13 cellular contexts compared by ENCODE assay signal in genomic region chr1:91729621-91730348, GRCh38.
DNase-seq lines count a peak whose midpoint lies in the region; ATAC-seq, FAIRE-seq and TF ChIP-seq lines count a peak whose summit lies in the region.
"Had no signal": no experiment of that assay in that cellular context is flagged by ENCODE, and none has a peak within 500 bp of the region (broad histone marks: within the 10 kb centered on the region; RNA-seq: fewer than 3 reads in every experiment).

No MANE protein-coding gene starts in this region.

- no peak for FAIRE-seq in GM12878 (lab: Jason Lieb, UNC)
- FAIRE-seq: urothelium cell line had no signal

- H3K36me3 Mint-ChIP-seq in CD8-positive, alpha-beta memory T cell = peaks cover 10 to 68% (median 28%) of the 10 kb centered on the region in 3 donors
- peaks cover 32% of the 10 kb centered on the region for H3K36me3 Mint-ChIP-seq in neural crest cell (ENCODE audit: low read depth)

- WGBS in GM12878 (ENCODE audit: insufficient coverage, insufficient replicate concordance, low lambda C conversion rate, missing lambda C conversion rate) = 42% methylated on average over 11 of the region's 11 CpGs

- ATAC-seq in HG02885 (IDR thresholded peaks at IDR 0.05; ENCODE audit: poor library complexity, unreplicated experiment) = peak; percentile 46
- ATAC-seq in GM12878 = no peak
- no peak for ATAC-seq in GM18861 (IDR thresholded peaks at IDR 0.05; ENCODE audit: unreplicated experiment)

- no peaks in the 10 kb centered on the region for H3K27me3 ChIP-seq in CD8-positive, alpha-beta memory T cell (ENCODE audit: insufficient read depth, low read length, poor library complexity, severe bottlenecking)
- H3K27me3 ChIP-seq in GM12878 (replicated peaks in 1 of 2; ENCODE audit: control insufficient read depth in 2 of 2, insufficient read depth in 2 of 2, low read length in 1 of 2) = no peaks in the 10 kb centered on the region
- H3K27me3 ChIP-seq: dorsolateral prefrontal cortex had no signal

- H3K4me1 Mint-ChIP-seq in CD8-positive, alpha-beta memory T cell = peaks cover 50 to 76% (median 55%) of the 10 kb centered on the region in 3 donors
- peaks cover 18% of the 10 kb centered on the region for H3K4me1 Mint-ChIP-seq in neural crest cell

- H3K27ac Mint-ChIP-seq in CD8-positive, alpha-beta memory T cell = peak overlapping the region; percentile 10 to 91 (median 80)
- H3K27ac Mint-ChIP-seq in neural crest cell (ENCODE audit: unreplicated experiment) = peak overlapping the region; percentile 60

- in situ Hi-C loops in GM12878 (cut with MboI) = no loop called here
- in situ Hi-C loops in GM13976 (cut with MboI; ENCODE audit: low sequenced_read_pairs, unreplicated experiment) = no loop called here

- TF ChIP-seq RAD21 in GM12878 (IDR thresholded peaks at IDR 0.05; ENCODE audit: insufficient read depth, low read depth, low read length) = no peak

- H3K27ac ChIP-seq in CD8-positive, alpha-beta memory T cell (ENCODE audit: low read depth, low read length) = peak overlapping the region; percentile 4
- no peak overlapping the region for H3K27ac ChIP-seq in GM12878 (ENCODE audit: control insufficient read depth, insufficient read depth)
- H3K27ac ChIP-seq: dorsolateral prefrontal cortex, psoas muscle, SK-N-MC had no signal

- POLR2A ChIA-PET in CD8-positive, alpha-beta memory T cell (lab: Charles Lee) = no interaction called here
- POLR2A ChIA-PET in GM12878 (lab: Charles Lee) = no interaction called here

- intact Hi-C loops in GM12878 (cut with micrococcal nuclease; ENCODE audit: unreplicated experiment) = no loop called here

- no peaks in the 10 kb centered on the region for H3K27me3 Mint-ChIP-seq in CD8-positive, alpha-beta memory T cell
- H3K27me3 Mint-ChIP-seq in neural crest cell (ENCODE audit: low read depth) = no peaks in the 10 kb centered on the region

- SMC1A ChIA-PET in GM12878 (lab: Charles Lee; ENCODE audit: uncharacterized antibody, unreplicated experiment) = interaction anchor here (1.1 kb wide), 1 partner anchor 81 kb away, joined by 4 read pairs; no protein-coding TSS in a partner anchor

- H3K79me2 ChIP-seq in GM12878 (ENCODE audit: control insufficient read depth, insufficient read depth, low read length) = no peaks in the 10 kb centered on the region

- H3K9me3 ChIP-seq in CD8-positive, alpha-beta memory T cell (ENCODE audit: low read length) = no peaks in the 10 kb centered on the region
- no peaks in the 10 kb centered on the region for H3K9me3 ChIP-seq in GM12878 (replicated peaks; ENCODE audit: control insufficient read depth, insufficient read depth, low read length)
- H3K9me3 ChIP-seq: psoas muscle had no signal

- TF ChIP-seq EP300 in GM12878 (IDR thresholded peaks at IDR 0.05; ENCODE audit: borderline replicate concordance in 1 of 2, control insufficient read depth in 1 of 2, low read depth in 2 of 2, low read length in 2 of 2) = no peak

- no peaks in the 10 kb centered on the region for H3K9me3 Mint-ChIP-seq in CD8-positive, alpha-beta memory T cell
- no peaks in the 10 kb centered on the region for H3K9me3 Mint-ChIP-seq in neural crest cell

- H4K20me1 ChIP-seq in GM12878 (ENCODE audit: control insufficient read depth, insufficient read depth) = no peaks in the 10 kb centered on the region

- CTCF ChIA-PET in CD8-positive, alpha-beta memory T cell (lab: Charles Lee) = interaction anchor here (0.9 to 1.7 kb wide), 3 partner anchors 156 to 199 kb away, joined by 3 to 5 read pairs (median 3); partner anchors contain the start of gene TGFBR3
- CTCF ChIA-PET in GM12878 (lab: Yijun Ruan, JAX) = interaction anchor here (0.6 kb wide), 1 partner anchor 247 kb away, joined by 3 read pairs; no protein-coding TSS in a partner anchor

- TF ChIP-seq CTCF in GM12878 (IDR thresholded peaks at IDR 0.05 in 2 of 3, conservative IDR thresholded peaks at IDR 0.05 in 1 of 3; ENCODE audit: control insufficient read depth in 2 of 3, extremely low read depth in 1 of 3, insufficient read depth in 1 of 3, low read depth in 3 of 3, low read length in 3 of 3) = no peak
- no peak for TF ChIP-seq CTCF in neural crest cell (conservative IDR thresholded peaks at IDR 0.05)
- no peak for TF ChIP-seq CTCF in GM13976 (IDR thresholded peaks at IDR 0.05; ENCODE audit: borderline replicate concordance, control extremely low read depth, extremely low read depth, insufficient read depth, missing control alignments)

- H3K4me3 ChIP-seq in CD8-positive, alpha-beta memory T cell (ENCODE audit: low read length) = no peak overlapping the region
- H3K4me3 ChIP-seq in GM12878 = no peak overlapping the region
- H3K4me3 ChIP-seq: dorsolateral prefrontal cortex, psoas muscle, SK-N-MC had no signal

- no peak for DNase-seq in CD8-positive, alpha-beta memory T cell
- DNase-seq in GM12878 (ENCODE audit: low read depth, low spot score) = no peak
- DNase-seq in neural crest cell (ENCODE audit: low read depth, low spot score) = no peak
- no peak for DNase-seq in HPDE6-E6E7 (ENCODE audit: extremely low spot score)
- DNase-seq in germinal center (ENCODE audit: low spot score) = no peak
- no peak for DNase-seq in GM13976 (ENCODE audit: low spot score)
- DNase-seq: dorsolateral prefrontal cortex, GOT3, psoas muscle had no signal

- H2AFZ ChIP-seq in GM12878 (ENCODE audit: control insufficient read depth, low read depth, low read length) = peak overlapping the region; percentile 19; the same call in 1 of the 2 replicates

- peaks cover 48% of the 10 kb centered on the region for H3K4me1 ChIP-seq in CD8-positive, alpha-beta memory T cell (ENCODE audit: insufficient read depth, low read length)
- H3K4me1 ChIP-seq in GM12878 (ENCODE audit: control insufficient read depth, insufficient read depth, low read length) = peaks cover 28% of the 10 kb centered on the region

- no TSS peak for BruUV-seq in GM12878 (replicated peaks; lab: Mats Ljungman, UMichigan)

- H3K4me3 Mint-ChIP-seq in CD8-positive, alpha-beta memory T cell = peak overlapping the region in 6 of 7 donors; percentile 1 to 64 (median 36)
- H3K4me3 Mint-ChIP-seq in neural crest cell = no peak overlapping the region

- H3K36me3 ChIP-seq in CD8-positive, alpha-beta memory T cell (ENCODE audit: insufficient read depth, low read length) = peaks cover 9% of the 10 kb centered on the region
- no peaks in the 10 kb centered on the region for H3K36me3 ChIP-seq in GM12878 (ENCODE audit: control insufficient read depth in 2 of 2, insufficient read depth in 2 of 2, low read length in 1 of 2)

- RAD21 ChIA-PET in GM12878 (lab: Charles Lee; ENCODE audit: unreplicated experiment) = no interaction called here

- no peak overlapping the region for H3K9ac ChIP-seq in GM12878 (ENCODE audit: control insufficient read depth, insufficient read depth, low read length)

- no peak for TF ChIP-seq POLR2A in GM12878 (IDR thresholded peaks at IDR 0.05; ENCODE audit: low read depth, low read length)

- no peak overlapping the region for H3K4me2 ChIP-seq in GM12878 (ENCODE audit: control insufficient read depth, insufficient read depth)

TF ChIP-seq in GM12878, 131 proteins besides CTCF, POLR2A, EP300 and RAD21:
- peak; percentile 59 for TF ChIP-seq RUNX3 (IDR thresholded peaks at IDR 0.05; ENCODE audit: low read length)
- 0 out of 2 replicates have a peak, but pooled peaks have one; percentile 8 for TF ChIP-seq SPI1 (IDR thresholded peaks at IDR 0.05; ENCODE audit: borderline replicate concordance, insufficient read depth, low read depth, low read length)
- no peak for TF ChIP-seq SIN3A (IDR thresholded peaks at IDR 0.05; ENCODE audit: low read depth, low read length)
